24 cellular contexts compared by ENCODE assay signal in the genomic region with DNA sequence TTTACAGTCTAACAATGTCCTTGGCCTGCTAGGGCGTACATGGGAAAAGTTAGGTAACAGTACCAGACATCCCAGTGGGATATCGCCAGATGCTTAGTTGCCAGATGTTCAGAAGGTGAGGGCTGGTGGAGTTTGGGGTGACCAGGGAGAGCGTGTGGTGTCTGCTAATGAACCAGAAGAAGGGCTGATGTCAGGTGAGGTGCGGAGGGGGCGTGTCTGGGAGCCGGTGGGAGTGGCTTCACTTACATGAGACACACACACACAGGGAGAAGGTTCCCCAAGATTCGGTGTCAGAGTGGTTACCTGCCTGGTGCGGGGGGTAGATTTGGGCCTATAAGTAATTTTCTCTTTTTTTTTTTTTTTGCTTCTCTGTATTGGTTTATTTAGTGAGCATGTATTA. TPM values are rescaled to one million over a fixed set of nuclear protein-coding genes. Genes with fewer than 3 reads are reported as not detected.
DNase-seq lines count a peak whose midpoint lies in the region; ATAC-seq and TF ChIP-seq lines count a peak whose summit lies in the region.
"Had no signal": no experiment of that assay in that cellular context is flagged by ENCODE, and none has a peak within 500 bp of the region (broad histone marks: within the 10 kb centered on the region; RNA-seq: fewer than 3 reads in every experiment).

No MANE protein-coding gene starts in this region.

- intact Hi-C loops in ascending aorta (cut with DNase I) (no loop called here), thyroid gland (cut with DNase I) (no loop called here)

- DNase-seq in HFFc6 (no peak), ascending aorta (ENCODE audit: low spot score in 2 of 2) (no peak), iPS-NIHi11 (ENCODE audit: low spot score) (peak; percentile 55), thyroid gland (no peak), left lobe of liver (ENCODE audit: low spot score) (no peak)
- no peak for DNase-seq in stimulated activated naive CD8-positive, alpha-beta T cell treated with anti-CD3 and anti-CD28 coated beads, Interleukin-15, Interleukin-2, amounts not matched to agents 100 U/mL and 50 U/mL, for 24 hours
- DNase-seq: activated CD4-positive, alpha-beta T cell treated with anti-CD3 and anti-CD28 coated beads, Interleukin-2, amount 50 U/mL, for 1 hour; activated CD8-positive, alpha-beta memory T cell treated with anti-CD3 and anti-CD28 coated beads, Interleukin-2, amount 50 U/mL, for 4 hours; activated effector memory CD4-positive, alpha-beta T cell treated with anti-CD3 and anti-CD28 coated beads, Interleukin-2, amount 50 U/mL, for 16 hours; activated naive CD8-positive, alpha-beta T cell treated with anti-CD3 and anti-CD28 coated beads, Interleukin-2, amount 50 U/mL, for 24 hours; CD4-positive, alpha-beta memory T cell; DMS153; GF-D8; hippocampal formation; naive thymus-derived CD4-positive, alpha-beta T cell; NCI-H1436 treated with DMSO at 0.1 percent for 48 hours; NCI-H748 treated with DMSO at 0.1 percent for 48 hours; SHP77 treated with DMSO at 0.1 percent for 48 hours had no signal

- no peak for TF ChIP-seq POLR2A in thyroid gland (IDR thresholded peaks at IDR 0.05)

- H3K9me3 Mint-ChIP-seq in HFFc6, result no peaks in the 10 kb centered on the region
- H3K9me3 Mint-ChIP-seq: activated naive CD8-positive, alpha-beta T cell treated with anti-CD3 and anti-CD28 coated beads, Interleukin-2, amount 50 U/mL, for 24 hours had no signal

- H3K27me3 ChIP-seq in ascending aorta (no peaks in the 10 kb centered on the region), thyroid gland (no peaks in the 10 kb centered on the region)
- H3K27me3 ChIP-seq: MG63, right lobe of liver had no signal

- H3K27ac Mint-ChIP-seq in HFFc6, result peak overlapping the region; percentile 83
- H3K27ac Mint-ChIP-seq: activated naive CD8-positive, alpha-beta T cell treated with anti-CD3 and anti-CD28 coated beads, Interleukin-2, amount 50 U/mL, for 24 hours; CD4-positive, alpha-beta memory T cell; naive thymus-derived CD4-positive, alpha-beta T cell had no signal

- H3K4me1 ChIP-seq in ascending aorta, result peaks cover 0 to 2% of the 10 kb centered on the region in 2 donors
- H3K4me1 ChIP-seq in thyroid gland, result peaks cover 4 to 5% of the 10 kb centered on the region in 2 donors
- H3K4me1 ChIP-seq: parathyroid adenoma, right lobe of liver had no signal

- peaks cover 21% of the 10 kb centered on the region for H3K36me3 Mint-ChIP-seq in HFFc6 (ENCODE audit: low read depth)
- H3K36me3 Mint-ChIP-seq: CD4-positive, alpha-beta memory T cell had no signal

- no peak for TF ChIP-seq CTCF in HFFc6 (IDR thresholded peaks at IDR 0.05)
- no peak for TF ChIP-seq CTCF in ascending aorta (IDR thresholded peaks at IDR 0.05)
- TF ChIP-seq CTCF in thyroid gland (IDR thresholded peaks at IDR 0.05), result no peak

- H3K36me3 ChIP-seq in ascending aorta (peaks cover 0 to 12% of the 10 kb centered on the region in 2 donors), thyroid gland (no peaks in the 10 kb centered on the region)
- H3K36me3 ChIP-seq: right lobe of liver had no signal

- H3K27ac ChIP-seq in ascending aorta (peak overlapping the region; percentile 57), thyroid gland (peak overlapping the region; percentile 45 to 81 (median 62))
- H3K27ac ChIP-seq: HL-60, parathyroid adenoma, right lobe of liver had no signal

- no peaks in the 10 kb centered on the region for H3K27me3 Mint-ChIP-seq in HFFc6 (ENCODE audit: insufficient read depth)

- H3K4me3 ChIP-seq in ascending aorta, result no peak overlapping the region
- no peak overlapping the region for H3K4me3 ChIP-seq in thyroid gland (replicated peaks in 1 of 3)
- H3K4me3 ChIP-seq: GM12878, right lobe of liver had no signal

- WGBS in thyroid gland, 2 donors, result 90 to 92% methylated on average over 8 of the region's 8 CpGs

- H3K4me1 Mint-ChIP-seq in HFFc6 (ENCODE audit: low read depth), result peaks cover 56% of the 10 kb centered on the region
- H3K4me1 Mint-ChIP-seq: activated naive CD8-positive, alpha-beta T cell treated with anti-CD3 and anti-CD28 coated beads, Interleukin-2, amount 50 U/mL, for 24 hours; CD4-positive, alpha-beta memory T cell; naive thymus-derived CD4-positive, alpha-beta T cell had no signal

- peak overlapping the region; percentile 81; the same call in 1 of the 2 replicates for H3K4me3 Mint-ChIP-seq in HFFc6
- H3K4me3 Mint-ChIP-seq: activated naive CD8-positive, alpha-beta T cell treated with anti-CD3 and anti-CD28 coated beads, Interleukin-2, amount 50 U/mL, for 24 hours; naive thymus-derived CD4-positive, alpha-beta T cell had no signal

- H3K9me3 ChIP-seq in ascending aorta, result no peaks in the 10 kb centered on the region
- H3K9me3 ChIP-seq in thyroid gland, result no peaks in the 10 kb centered on the region
- H3K9me3 ChIP-seq: MG63, right lobe of liver had no signal

- ATAC-seq in left lobe of liver (no peak), GM19395 (IDR thresholded peaks at IDR 0.05; ENCODE audit: unreplicated experiment) (no peak)
- no peak for ATAC-seq in stimulated activated naive CD8-positive, alpha-beta T cell treated with anti-CD3 and anti-CD28 coated beads, Interleukin-15, Interleukin-2, amounts not matched to agents 100 U/mL and 50 U/mL, for 24 hours
- ATAC-seq: activated naive CD8-positive, alpha-beta T cell treated with anti-CD3 and anti-CD28 coated beads, Interleukin-2, amount 50 U/mL, for 24 hours; GM12878; naive thymus-derived CD4-positive, alpha-beta T cell; right lobe of liver had no signal

RNA-seq across cellular contexts. Expression of a gene that starts 12.2 kb away (rescaled TPM):
- total RNA-seq in HFFc6 (2021; fragmentation: NEBNext Ultra II Directional; extraction: Animal tissue kit (Norgen Biotek cat#: 25700)), result 10 to 100 TPM; 29.4 to 47.5 (median 43.5) TPM
- 36.8 TPM for total RNA-seq in ascending aorta
- 10 to 100 TPM; 33.9 to 72.7 (median 40.8) TPM for total RNA-seq in thyroid gland
- total RNA-seq in left lobe of liver, result 7.8 TPM
